Comparison of ENCODE assay signal across 13 cellular contexts in genomic region chr22:46192210-46192993, GRCh38.
"Had no signal": no experiment of that assay in that cellular context is flagged by ENCODE, and none has a peak within 500 bp of the region (broad histone marks: within the 10 kb centered on the region; RNA-seq: fewer than 3 reads in every experiment).

No MANE protein-coding gene starts in this region.

- DNase-seq: activated CD4-positive, alpha-beta T cell treated with anti-CD3 and anti-CD28 coated beads, Interleukin-2, amount 10 ng/mL, durations not matched to agents 7 days and 5 days; activated gamma-delta T cell treated with Interleukin-2 at 50 U/mL for 16 hours; activated naive CD8-positive, alpha-beta T cell treated with anti-CD3 and anti-CD28 coated beads, Interleukin-2, amount 10 ng/mL, durations not matched to agents 7 days and 5 days; central memory CD4-positive, alpha-beta T cell; cortex of kidney; effector memory CD4-positive, alpha-beta T cell; foreskin fibroblast; lower lobe of right lung; ovary; stimulated activated naive CD8-positive, alpha-beta T cell treated with anti-CD3 and anti-CD28 coated beads, Interleukin-15, amount 100 ng/mL, for 72 hours; upper lobe of right lung had no signal

- H3K9me3 ChIP-seq: ovary, spleen had no signal

- H3K36me3 ChIP-seq: lower lobe of right lung, ovary, upper lobe of right lung had no signal

- ATAC-seq: lower lobe of right lung; sciatic nerve; stimulated activated naive CD8-positive, alpha-beta T cell treated with anti-CD3 and anti-CD28 coated beads, Interleukin-15, amount 100 ng/mL, for 72 hours; upper lobe of right lung had no signal

- H3K4me3 ChIP-seq: lower lobe of right lung, ovary, spleen, upper lobe of right lung had no signal
